In the genomic region with DNA sequence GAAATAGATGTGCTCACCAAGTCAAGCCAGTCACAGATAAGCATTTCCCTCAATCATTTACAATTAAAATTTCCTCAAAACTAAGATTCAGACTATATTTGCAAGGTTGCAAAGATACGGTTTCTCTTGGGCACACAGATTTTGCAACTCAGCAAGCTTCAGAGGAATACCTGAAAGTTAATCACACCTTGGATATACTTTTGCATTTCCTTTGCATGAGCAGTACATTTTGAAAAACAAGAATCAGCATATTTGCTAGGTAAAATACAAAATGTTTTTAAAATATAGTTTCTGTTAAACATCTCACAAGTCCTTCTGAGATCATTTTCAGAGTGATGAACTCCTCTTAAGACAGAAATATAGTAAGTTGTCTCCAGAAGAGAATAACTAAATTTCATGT, we compare ENCODE assay signal across 1 cellular context.
TF ChIP-seq lines count a peak whose summit lies in the region.

No MANE protein-coding gene starts in this region.

TF ChIP-seq in GM23338, 12 proteins besides CTCF, POLR2A, EP300 and RAD21 (continued from another document):
- TF ChIP-seq, protein P1, sequence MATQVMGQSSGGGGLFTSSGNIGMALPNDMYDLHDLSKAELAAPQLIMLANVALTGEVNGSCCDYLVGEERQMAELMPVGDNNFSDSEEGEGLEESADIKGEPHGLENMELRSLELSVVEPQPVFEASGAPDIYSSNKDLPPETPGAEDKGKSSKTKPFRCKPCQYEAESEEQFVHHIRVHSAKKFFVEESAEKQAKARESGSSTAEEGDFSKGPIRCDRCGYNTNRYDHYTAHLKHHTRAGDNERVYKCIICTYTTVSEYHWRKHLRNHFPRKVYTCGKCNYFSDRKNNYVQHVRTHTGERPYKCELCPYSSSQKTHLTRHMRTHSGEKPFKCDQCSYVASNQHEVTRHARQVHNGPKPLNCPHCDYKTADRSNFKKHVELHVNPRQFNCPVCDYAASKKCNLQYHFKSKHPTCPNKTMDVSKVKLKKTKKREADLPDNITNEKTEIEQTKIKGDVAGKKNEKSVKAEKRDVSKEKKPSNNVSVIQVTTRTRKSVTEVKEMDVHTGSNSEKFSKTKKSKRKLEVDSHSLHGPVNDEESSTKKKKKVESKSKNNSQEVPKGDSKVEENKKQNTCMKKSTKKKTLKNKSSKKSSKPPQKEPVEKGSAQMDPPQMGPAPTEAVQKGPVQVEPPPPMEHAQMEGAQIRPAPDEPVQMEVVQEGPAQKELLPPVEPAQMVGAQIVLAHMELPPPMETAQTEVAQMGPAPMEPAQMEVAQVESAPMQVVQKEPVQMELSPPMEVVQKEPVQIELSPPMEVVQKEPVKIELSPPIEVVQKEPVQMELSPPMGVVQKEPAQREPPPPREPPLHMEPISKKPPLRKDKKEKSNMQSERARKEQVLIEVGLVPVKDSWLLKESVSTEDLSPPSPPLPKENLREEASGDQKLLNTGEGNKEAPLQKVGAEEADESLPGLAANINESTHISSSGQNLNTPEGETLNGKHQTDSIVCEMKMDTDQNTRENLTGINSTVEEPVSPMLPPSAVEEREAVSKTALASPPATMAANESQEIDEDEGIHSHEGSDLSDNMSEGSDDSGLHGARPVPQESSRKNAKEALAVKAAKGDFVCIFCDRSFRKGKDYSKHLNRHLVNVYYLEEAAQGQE (IDR thresholded peaks at IDR 0.05; ENCODE audit: unreplicated experiment): no peak
- TF ChIP-seq JUNB (IDR thresholded peaks at IDR 0.05; ENCODE audit: unreplicated experiment): no peak
- no peak for TF ChIP-seq POLR2AphosphoS5 (IDR thresholded peaks at IDR 0.05; ENCODE audit: low read depth)
TF ChIP-seq in GM23338: peak in this region for 0.
